1 cellular context compared by ENCODE assay signal in genomic region chr11:34665077-34665835, GRCh38.
TF ChIP-seq lines count a peak whose summit lies in the region.

No MANE protein-coding gene starts in this region.

TF ChIP-seq in HCT116, 20 proteins besides CTCF, POLR2A, EP300 and RAD21 (continued from another document):
- no peak for TF ChIP-seq JUND (IDR thresholded peaks at IDR 0.05)
